ENCODE assay signal across 9 cellular contexts in genomic region chr17:50102164-50102991, GRCh38. TPM values are rescaled to one million over a fixed set of nuclear protein-coding genes. Genes with fewer than 3 reads are reported as not detected.
DNase-seq lines count a peak whose midpoint lies in the region; ATAC-seq and TF ChIP-seq lines count a peak whose summit lies in the region.
"Had no signal": no experiment of that assay in that cellular context is flagged by ENCODE, and none has a peak within 500 bp of the region (broad histone marks: within the 10 kb centered on the region; RNA-seq: fewer than 3 reads in every experiment).

No MANE protein-coding gene starts in this region.

- intact Hi-C loops in natural killer cell (cut with micrococcal nuclease), result no loop called here

- H3K4me3 Mint-ChIP-seq in natural killer cell, result no peak overlapping the region
- H3K4me3 Mint-ChIP-seq: central memory CD8-positive, alpha-beta T cell had no signal

- no peaks in the 10 kb centered on the region for H3K36me3 Mint-ChIP-seq in natural killer cell

- peak overlapping the region in 3 of 5 donors; percentile 17 to 38 (median 27) for H3K9ac ChIP-seq in subcutaneous abdominal adipose tissue (ENCODE audit: low read length in 5 of 5)

- H3K27ac ChIP-seq in ectodermal cell (ENCODE audit: insufficient read depth, low read depth, low read length, poor library complexity, severe bottlenecking) (peak overlapping the region; percentile 60), lung (ENCODE audit: low read depth in 1 of 2, low read length in 1 of 2) (peak overlapping the region; percentile 43 to 88), subcutaneous abdominal adipose tissue (ENCODE audit: low read depth, low read length) (peak overlapping the region; percentile 91)

- WGBS in ectodermal cell, 2 experiments, result 77 to 79% methylated on average over 15 of the region's 15 CpGs
- 73 to 85% methylated on average over 14 to 15 of the region's 15 CpGs for WGBS in lung, 2 donors

- H3K27me3 Mint-ChIP-seq in natural killer cell (ENCODE audit: low read depth in 2 of 2), result no peaks in the 10 kb centered on the region
- H3K27me3 Mint-ChIP-seq: central memory CD8-positive, alpha-beta T cell had no signal

- no peak overlapping the region for H3K4me3 ChIP-seq in ectodermal cell (ENCODE audit: insufficient read depth, low read depth, low read length)
- no peak overlapping the region for H3K4me3 ChIP-seq in lung
- peak overlapping the region in 1 of 5 donors; percentile 39 for H3K4me3 ChIP-seq in subcutaneous abdominal adipose tissue (ENCODE audit: low read depth in 1 of 5, low read length in 5 of 5)

- no peak for TF ChIP-seq CTCF in lung (IDR thresholded peaks at IDR 0.05; ENCODE audit: control extremely low read depth, extremely low read depth)
- TF ChIP-seq CTCF in natural killer cell (IDR thresholded peaks at IDR 0.05), result no peak

- H3K9me3 ChIP-seq in ectodermal cell (ENCODE audit: control insufficient read depth, low read length) (no peaks in the 10 kb centered on the region), lung (ENCODE audit: control insufficient read depth in 2 of 2, insufficient read depth in 1 of 2, low read length in 1 of 2) (no peaks in the 10 kb centered on the region), subcutaneous abdominal adipose tissue (ENCODE audit: control insufficient read depth in 5 of 5, low read length in 5 of 5) (no peaks in the 10 kb centered on the region)

- DNase-seq in HUDEP-2 (lab: John Stamatoyannopoulos, UW; ENCODE audit: unreplicated experiment in 76 of 76) (peak in 40 of 76 experiments; percentile 3 to 72 (median 37)), lung (ENCODE audit: low spot score) (peak; percentile 79), natural killer cell (no peak), D341Med (ENCODE audit: low spot score) (no peak), SK-N-DZ (ENCODE audit: low spot score) (no peak)
- DNase-seq in activated CD4-positive, alpha-beta T cell treated with anti-CD3 and anti-CD28 coated beads, Interleukin-2, amount 50 U/mL, for 4 hours, result no peak

- H3K9me3 Mint-ChIP-seq in natural killer cell, result no peaks in the 10 kb centered on the region
- H3K9me3 Mint-ChIP-seq: central memory CD8-positive, alpha-beta T cell had no signal

- H3K36me3 ChIP-seq in ectodermal cell (ENCODE audit: control insufficient read depth, insufficient read depth, low read length) (peaks cover 9% of the 10 kb centered on the region), lung (ENCODE audit: control insufficient read depth in 2 of 2, insufficient read depth in 2 of 2, low read length in 2 of 2) (peaks cover 4 to 38% of the 10 kb centered on the region in 2 donors), subcutaneous abdominal adipose tissue (ENCODE audit: control insufficient read depth in 5 of 5, insufficient read depth in 5 of 5, low read length in 5 of 5) (peaks cover 0 to 76% (median 57%) of the 10 kb centered on the region in 5 donors)

- no peaks in the 10 kb centered on the region for H3K27me3 ChIP-seq in ectodermal cell (ENCODE audit: control insufficient read depth, insufficient read depth, low read length, poor library complexity, severe bottlenecking)
- H3K27me3 ChIP-seq in lung (ENCODE audit: control insufficient read depth, insufficient read depth), result no peaks in the 10 kb centered on the region
- no peaks in the 10 kb centered on the region for H3K27me3 ChIP-seq in subcutaneous abdominal adipose tissue (ENCODE audit: control insufficient read depth in 5 of 5, insufficient read depth in 4 of 5, low read length in 5 of 5)

- no peak overlapping the region for H3K27ac Mint-ChIP-seq in natural killer cell

- ATAC-seq in lung (ENCODE audit: insufficient read depth, low FRiP score) (no peak), natural killer cell (no peak)

- peaks cover 21 to 32% of the 10 kb centered on the region in 2 donors for H3K4me1 Mint-ChIP-seq in natural killer cell

- H3K4me1 ChIP-seq in ectodermal cell (ENCODE audit: control insufficient read depth, insufficient read depth, low read length) (peaks cover 23% of the 10 kb centered on the region), lung (ENCODE audit: control insufficient read depth in 2 of 2, insufficient read depth in 2 of 2, low read length in 2 of 2) (peaks cover 0 to 8% of the 10 kb centered on the region in 2 donors), subcutaneous abdominal adipose tissue (ENCODE audit: control insufficient read depth in 5 of 5, insufficient read depth in 5 of 5, low read length in 5 of 5) (peaks cover 15 to 66% (median 63%) of the 10 kb centered on the region in 5 donors)

RNA-seq across cellular contexts. Expression of gene PDK2, which starts 7.2 kb away (rescaled TPM):
- polyA plus RNA-seq in ectodermal cell (2013, experiment 1 of 4), result 43.7 TPM
- polyA plus RNA-seq in ectodermal cell (2013, experiment 2 of 4), result 41.2 TPM
- polyA plus RNA-seq in ectodermal cell (2013, experiment 3 of 4), result 26.7 TPM
- 31.7 TPM for polyA plus RNA-seq in ectodermal cell (2013, experiment 4 of 4)
- 10 to 100 TPM; 23.2 to 27.8 TPM for total RNA-seq in lung
- polyA plus RNA-seq in lung, result 10 to 100 TPM in 1 of 2 donors, 1 to 10 TPM in 1; 10.0 to 15.7 TPM
- total RNA-seq in natural killer cell, result 10 to 100 TPM; 23.2 to 32.9 (median 23.6) TPM
- polyA plus RNA-seq in SK-N-DZ (2014; cell fraction: cytosol; rRNA removed), result 24.2 and 27.4 TPM in 2 replicates
- 17.1 and 34.6 TPM in 2 replicates for polyA plus RNA-seq in SK-N-DZ (2014; cell fraction: nucleus; rRNA removed)

RNA-seq across cellular contexts. Expression of gene SAMD14, which starts 27.6 kb away (rescaled TPM):
- 36.4 TPM for polyA plus RNA-seq in ectodermal cell (2013, experiment 1 of 4)
- polyA plus RNA-seq in ectodermal cell (2013, experiment 2 of 4), result 38.5 TPM
- 27.5 TPM for polyA plus RNA-seq in ectodermal cell (2013, experiment 3 of 4)
- 26.8 TPM for polyA plus RNA-seq in ectodermal cell (2013, experiment 4 of 4)
- total RNA-seq in lung (1 to 10 TPM; 3.3 to 4.4 TPM), natural killer cell (1 to 10 TPM; 1.1 to 2.1 (median 1.5) TPM)
- 1 to 10 TPM; 3.9 to 6.2 TPM for polyA plus RNA-seq in lung
- polyA plus RNA-seq in SK-N-DZ (2014; cell fraction: cytosol; rRNA removed), result 24.3 and 33.6 TPM in 2 replicates
- 64.8 and 91.0 TPM in 2 replicates for polyA plus RNA-seq in SK-N-DZ (2014; cell fraction: nucleus; rRNA removed)

RNA-seq across cellular contexts. Expression of gene ITGA3, which starts 46.5 kb away (rescaled TPM):
- polyA plus RNA-seq in ectodermal cell (2013, experiment 1 of 4), result 9.0 TPM
- 8.5 TPM for polyA plus RNA-seq in ectodermal cell (2013, experiment 2 of 4)
- polyA plus RNA-seq in ectodermal cell (2013, experiment 3 of 4), result 7.9 TPM
- 8.1 TPM for polyA plus RNA-seq in ectodermal cell (2013, experiment 4 of 4)
- 100 to 1,000 TPM; 142 to 204 TPM for total RNA-seq in lung
- 100 to 1,000 TPM in 1 of 2 donors, 10 to 100 TPM in 1; 83.9 to 123 TPM for polyA plus RNA-seq in lung
- 1 to 10 TPM in 2 of 3 donors, under 1 TPM in 1; 0.47 to 2.8 (median 1.4) TPM for total RNA-seq in natural killer cell
- polyA plus RNA-seq in SK-N-DZ (2014; cell fraction: cytosol; rRNA removed), result 0.78 and 1.8 TPM in 2 replicates
- polyA plus RNA-seq in SK-N-DZ (2014; cell fraction: nucleus; rRNA removed), result 1.8 and 3.1 TPM in 2 replicates

RNA-seq across cellular contexts. Expression of gene PPP1R9B, which starts 48.1 kb away (rescaled TPM):
- polyA plus RNA-seq in ectodermal cell (2013, experiment 1 of 4), result 30.9 TPM
- 25.8 TPM for polyA plus RNA-seq in ectodermal cell (2013, experiment 2 of 4)
- polyA plus RNA-seq in ectodermal cell (2013, experiment 3 of 4), result 22.3 TPM
- 24.5 TPM for polyA plus RNA-seq in ectodermal cell (2013, experiment 4 of 4)
- 10 to 100 TPM; 31.7 to 77.4 TPM for total RNA-seq in lung
- polyA plus RNA-seq in lung, result 10 to 100 TPM; 38.1 to 61.5 TPM
- total RNA-seq in natural killer cell, result 100 to 1,000 TPM; 124 to 162 (median 135) TPM
- polyA plus RNA-seq in SK-N-DZ (2014; cell fraction: cytosol; rRNA removed), result 13.1 and 25.6 TPM in 2 replicates
- 37.4 and 48.4 TPM in 2 replicates for polyA plus RNA-seq in SK-N-DZ (2014; cell fraction: nucleus; rRNA removed)

Comparison
In these comparisons a context has a peak if more than half of its experiments do, and no peak if none do; other contexts are left out.
1. DNase-seq: peak in HUDEP-2 (40 of 76) and lung (single experiment); none in activated CD4-positive, alpha-beta T cell treated with anti-CD3 and anti-CD28 coated beads, Interleukin-2, amount 50 U/mL, for 4 hours (0 of 2), natural killer cell (single experiment), D341Med (single experiment) and SK-N-DZ (single experiment).
2. RNA of gene ITGA3, which starts 46.5 kb away (total RNA-seq): 142 to 204 TPM in lung; 0.47 to 2.8 TPM in natural killer cell; every median in the first group is over 10 times any median in the second.
3. Peak in every context shown above with its lines, with median percentiles within 50 percentile points of each other: H3K27ac ChIP-seq.